In genomic region chr7:69883399-69883821, GRCh38 we compare ENCODE assay signal across 20 cellular contexts.
DNase-seq lines count a peak whose midpoint lies in the region; ATAC-seq and TF ChIP-seq lines count a peak whose summit lies in the region.
"Had no signal": no experiment of that assay in that cellular context is flagged by ENCODE, and none has a peak within 500 bp of the region (broad histone marks: within the 10 kb centered on the region; RNA-seq: fewer than 3 reads in every experiment).

No MANE protein-coding gene starts in this region.

- H3K27ac Mint-ChIP-seq in nephron progenitor cell: peak overlapping the region; percentile 90
- H3K27ac Mint-ChIP-seq: B cell; CD8-positive, alpha-beta memory T cell had no signal

- no peak overlapping the region for H3K4me3 Mint-ChIP-seq in nephron progenitor cell
- H3K4me3 Mint-ChIP-seq: B cell; CD14-positive monocyte; CD8-positive, alpha-beta memory T cell had no signal

- no peak overlapping the region for H2AFZ ChIP-seq in trophoblast cell (ENCODE audit: insufficient read depth, low read length, poor library complexity)

- peaks cover 37% of the 10 kb centered on the region for H3K4me1 Mint-ChIP-seq in nephron progenitor cell
- H3K4me1 Mint-ChIP-seq: CD14-positive monocyte; CD8-positive, alpha-beta memory T cell had no signal

- no peak overlapping the region for H4K8ac ChIP-seq in trophoblast cell (ENCODE audit: low read depth, low read length)

- DNase-seq in DMS 273 (lab: John Stamatoyannopoulos, UW; ENCODE audit: unreplicated experiment): peak; percentile 32
- DNase-seq in DMS 273 treated with DMSO at 0.1 percent for 48 hours (lab: John Stamatoyannopoulos, UW): no peak
- DNase-seq in nephron progenitor cell: no peak
- DNase-seq in superior temporal gyrus (ENCODE audit: extremely low spot score): no peak
- DNase-seq in effector memory CD4-positive, alpha-beta T cell: no peak
- no peak for DNase-seq in trophoblast cell
- DNase-seq: CD8-positive, alpha-beta memory T cell; Karpas-422; NCI-H1092 treated with DMSO at 0.1 percent for 48 hours; NCI-H1930; NCI-H2107; NCI-H774; Right ventricle myocardium superior; RPMI8226 had no signal

- no peak overlapping the region for H3K9ac ChIP-seq in trophoblast cell (ENCODE audit: low read length)

- no peak overlapping the region for H2BK120ac ChIP-seq in trophoblast cell (ENCODE audit: insufficient read depth, low read length, poor library complexity)

- H3K9me3 ChIP-seq in effector memory CD4-positive, alpha-beta T cell (ENCODE audit: control insufficient read depth, low read length): no peaks in the 10 kb centered on the region
- no peaks in the 10 kb centered on the region for H3K9me3 ChIP-seq in trophoblast cell (ENCODE audit: insufficient read depth, low read depth, low read length)
- H3K9me3 ChIP-seq: SJSA1 had no signal

- no peaks in the 10 kb centered on the region for H3K36me3 ChIP-seq in effector memory CD4-positive, alpha-beta T cell (ENCODE audit: control insufficient read depth, insufficient read depth, low read length)
- no peaks in the 10 kb centered on the region for H3K36me3 ChIP-seq in trophoblast cell (ENCODE audit: control insufficient read depth in 1 of 2, insufficient read depth in 2 of 2, low read length in 2 of 2)
- H3K36me3 ChIP-seq: SJSA1 had no signal

- H3K79me2 ChIP-seq in trophoblast cell (ENCODE audit: control insufficient read depth, insufficient read depth, low read length, poor library complexity): no peaks in the 10 kb centered on the region

- no peaks in the 10 kb centered on the region for H3K9me3 Mint-ChIP-seq in nephron progenitor cell
- H3K9me3 Mint-ChIP-seq: CD14-positive monocyte; CD8-positive, alpha-beta memory T cell had no signal

- no peak overlapping the region for H3K4me2 ChIP-seq in trophoblast cell (ENCODE audit: low read length)

- no peak overlapping the region for H2AK5ac ChIP-seq in trophoblast cell (ENCODE audit: low read length)

- no peak overlapping the region for H3K18ac ChIP-seq in trophoblast cell (ENCODE audit: low read length)

- H3K4ac ChIP-seq in trophoblast cell (ENCODE audit: low read depth, low read length): no peak overlapping the region

- no peak overlapping the region for H4K12ac ChIP-seq in trophoblast cell (ENCODE audit: low read depth, low read length)

- H3K79me1 ChIP-seq in trophoblast cell (ENCODE audit: low read length): no peaks in the 10 kb centered on the region

- no peak for TF ChIP-seq CTCF in nephron progenitor cell (IDR thresholded peaks at IDR 0.05)

- WGBS in trophoblast cell (ENCODE audit: extremely low coverage, insufficient coverage, insufficient read length): no CpG with 5 or more reads among the region's 3 CpGs

- H3K27ac ChIP-seq in effector memory CD4-positive, alpha-beta T cell (ENCODE audit: insufficient read depth, low read length, poor library complexity, severe bottlenecking): no peak overlapping the region
- no peak overlapping the region for H3K27ac ChIP-seq in trophoblast cell (ENCODE audit: low read depth, low read length)
- H3K27ac ChIP-seq: 22Rv1, SJSA1 had no signal

- H3K4me1 ChIP-seq in effector memory CD4-positive, alpha-beta T cell (ENCODE audit: control insufficient read depth, insufficient read depth, low read length, poor library complexity, severe bottlenecking): no peaks in the 10 kb centered on the region
- H3K4me1 ChIP-seq in trophoblast cell (ENCODE audit: control insufficient read depth in 1 of 2, insufficient read depth in 2 of 2, low read length in 2 of 2): no peaks in the 10 kb centered on the region
- H3K4me1 ChIP-seq: SJSA1 had no signal

- H3K27me3 Mint-ChIP-seq in nephron progenitor cell (ENCODE audit: low read depth, poor library complexity): no peaks in the 10 kb centered on the region
- H3K27me3 Mint-ChIP-seq: B cell had no signal

- no peaks in the 10 kb centered on the region for H3K27me3 ChIP-seq in effector memory CD4-positive, alpha-beta T cell (replicated peaks; ENCODE audit: control insufficient read depth, insufficient read depth, low read length, poor library complexity, severe bottlenecking)
- H3K27me3 ChIP-seq in trophoblast cell (ENCODE audit: insufficient read depth, low read length): no peaks in the 10 kb centered on the region
- H3K27me3 ChIP-seq: SJSA1 had no signal

- no peak overlapping the region for H2BK12ac ChIP-seq in trophoblast cell (ENCODE audit: low read length)

- no peak overlapping the region for H2BK5ac ChIP-seq in trophoblast cell (ENCODE audit: low read depth, low read length, poor library complexity)

- peaks cover 4% of the 10 kb centered on the region for H3K36me3 Mint-ChIP-seq in nephron progenitor cell (ENCODE audit: low read depth)
- H3K36me3 Mint-ChIP-seq: CD14-positive monocyte had no signal

- no peak overlapping the region for H3K14ac ChIP-seq in trophoblast cell (ENCODE audit: low read length)

- peak; percentile 60 for ATAC-seq in SK-N-SH treated with all-trans-retinoic acid at 6 μM for 48 hours
- ATAC-seq: HepG2 had no signal

- no peak overlapping the region for H3K23ac ChIP-seq in trophoblast cell (ENCODE audit: low read length)

- H3K4me3 ChIP-seq in effector memory CD4-positive, alpha-beta T cell (ENCODE audit: insufficient read depth, low read depth, low read length, poor library complexity, severe bottlenecking): no peak overlapping the region
- no peak overlapping the region for H3K4me3 ChIP-seq in trophoblast cell (ENCODE audit: low read depth, low read length)
- H3K4me3 ChIP-seq: SJSA1 had no signal

- H4K91ac ChIP-seq in trophoblast cell (ENCODE audit: low read depth, low read length): no peak overlapping the region

TF ChIP-seq in SK-N-SH treated with all-trans-retinoic acid at 6 μM for 48 hours, 23 proteins besides CTCF, POLR2A, EP300 and RAD21:
- TF ChIP-seq, protein P1, sequence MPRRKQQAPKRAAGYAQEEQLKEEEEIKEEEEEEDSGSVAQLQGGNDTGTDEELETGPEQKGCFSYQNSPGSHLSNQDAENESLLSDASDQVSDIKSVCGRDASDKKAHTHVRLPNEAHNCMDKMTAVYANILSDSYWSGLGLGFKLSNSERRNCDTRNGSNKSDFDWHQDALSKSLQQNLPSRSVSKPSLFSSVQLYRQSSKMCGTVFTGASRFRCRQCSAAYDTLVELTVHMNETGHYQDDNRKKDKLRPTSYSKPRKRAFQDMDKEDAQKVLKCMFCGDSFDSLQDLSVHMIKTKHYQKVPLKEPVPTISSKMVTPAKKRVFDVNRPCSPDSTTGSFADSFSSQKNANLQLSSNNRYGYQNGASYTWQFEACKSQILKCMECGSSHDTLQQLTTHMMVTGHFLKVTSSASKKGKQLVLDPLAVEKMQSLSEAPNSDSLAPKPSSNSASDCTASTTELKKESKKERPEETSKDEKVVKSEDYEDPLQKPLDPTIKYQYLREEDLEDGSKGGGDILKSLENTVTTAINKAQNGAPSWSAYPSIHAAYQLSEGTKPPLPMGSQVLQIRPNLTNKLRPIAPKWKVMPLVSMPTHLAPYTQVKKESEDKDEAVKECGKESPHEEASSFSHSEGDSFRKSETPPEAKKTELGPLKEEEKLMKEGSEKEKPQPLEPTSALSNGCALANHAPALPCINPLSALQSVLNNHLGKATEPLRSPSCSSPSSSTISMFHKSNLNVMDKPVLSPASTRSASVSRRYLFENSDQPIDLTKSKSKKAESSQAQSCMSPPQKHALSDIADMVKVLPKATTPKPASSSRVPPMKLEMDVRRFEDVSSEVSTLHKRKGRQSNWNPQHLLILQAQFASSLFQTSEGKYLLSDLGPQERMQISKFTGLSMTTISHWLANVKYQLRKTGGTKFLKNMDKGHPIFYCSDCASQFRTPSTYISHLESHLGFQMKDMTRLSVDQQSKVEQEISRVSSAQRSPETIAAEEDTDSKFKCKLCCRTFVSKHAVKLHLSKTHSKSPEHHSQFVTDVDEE (CRISPR knock-in tag; IDR thresholded peaks at IDR 0.05): 0 out of 2 replicates have a peak, but pooled peaks have one; percentile 31
- TF ChIP-seq, protein P2, sequence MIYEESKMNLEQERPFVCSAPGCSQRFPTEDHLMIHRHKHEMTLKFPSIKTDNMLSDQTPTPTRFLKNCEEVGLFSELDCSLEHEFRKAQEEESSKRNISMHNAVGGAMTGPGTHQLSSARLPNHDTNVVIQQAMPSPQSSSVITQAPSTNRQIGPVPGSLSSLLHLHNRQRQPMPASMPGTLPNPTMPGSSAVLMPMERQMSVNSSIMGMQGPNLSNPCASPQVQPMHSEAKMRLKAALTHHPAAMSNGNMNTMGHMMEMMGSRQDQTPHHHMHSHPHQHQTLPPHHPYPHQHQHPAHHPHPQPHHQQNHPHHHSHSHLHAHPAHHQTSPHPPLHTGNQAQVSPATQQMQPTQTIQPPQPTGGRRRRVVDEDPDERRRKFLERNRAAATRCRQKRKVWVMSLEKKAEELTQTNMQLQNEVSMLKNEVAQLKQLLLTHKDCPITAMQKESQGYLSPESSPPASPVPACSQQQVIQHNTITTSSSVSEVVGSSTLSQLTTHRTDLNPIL (CRISPR knock-in tag; IDR thresholded peaks at IDR 0.05; ENCODE audit: low read depth): no peak
- TF ChIP-seq POU6F1 (CRISPR knock-in tag; IDR thresholded peaks at IDR 0.05; ENCODE audit: borderline replicate concordance, low read depth): no peak
- no peak for TF ChIP-seq ZC3H10 (CRISPR knock-in tag; IDR thresholded peaks at IDR 0.05)
- 0 out of 2 replicates have a peak, but pooled peaks have one; percentile 14 for TF ChIP-seq CSDC2 (CRISPR knock-in tag; IDR thresholded peaks at IDR 0.05)
- TF ChIP-seq ZNF565 (CRISPR knock-in tag; conservative IDR thresholded peaks at IDR 0.05; ENCODE audit: low read depth): no peak
- TF ChIP-seq ISL1 (CRISPR knock-in tag; IDR thresholded peaks at IDR 0.05): no peak
- TF ChIP-seq TOX (CRISPR knock-in tag; IDR thresholded peaks at IDR 0.05; ENCODE audit: borderline replicate concordance): no peak
- TF ChIP-seq ZFP30 (CRISPR knock-in tag; IDR thresholded peaks at IDR 0.05): no peak
- TF ChIP-seq TCF4 (CRISPR knock-in tag; IDR thresholded peaks at IDR 0.05; ENCODE audit: borderline replicate concordance): peak; percentile 54; the same call in 1 of the 2 replicates
- TF ChIP-seq ZNF70 (CRISPR knock-in tag; IDR thresholded peaks at IDR 0.05): no peak
- peak; percentile 52; the same call in 1 of the 2 replicates for TF ChIP-seq ZFP3 (CRISPR knock-in tag; IDR thresholded peaks at IDR 0.05)
- TF ChIP-seq GLIS3 (CRISPR knock-in tag; IDR thresholded peaks at IDR 0.05): no peak
